Comparison of ENCODE assay signal across 22 cellular contexts in the genomic region with DNA sequence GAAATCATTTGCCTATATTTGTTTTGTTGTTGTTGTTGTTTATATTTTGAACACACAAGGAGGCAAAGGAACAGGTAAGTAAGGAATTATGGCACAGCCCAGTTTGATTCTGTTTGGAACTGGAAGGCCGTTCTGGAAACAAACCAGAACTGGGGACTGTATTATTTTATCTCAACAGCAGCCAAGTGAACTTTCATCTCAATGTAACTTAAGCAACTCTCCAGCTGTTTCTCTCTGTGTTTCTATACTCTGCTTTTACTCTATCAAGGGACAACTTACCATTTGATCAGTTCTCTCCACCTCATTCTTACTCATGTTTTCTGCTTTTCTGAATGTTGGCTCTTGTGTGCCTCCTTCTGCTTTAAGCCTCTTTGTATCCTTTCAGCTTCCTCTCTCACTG. TPM values are rescaled to one million over a fixed set of nuclear protein-coding genes. Genes with fewer than 3 reads are reported as not detected.
"Had no signal": no experiment of that assay in that cellular context is flagged by ENCODE, and none has a peak within 500 bp of the region (broad histone marks: within the 10 kb centered on the region; RNA-seq: fewer than 3 reads in every experiment).

No MANE protein-coding gene starts in this region.

- H3K4me3 Mint-ChIP-seq: effector memory CD8-positive, alpha-beta T cell; nephron progenitor cell had no signal

- H3K27ac Mint-ChIP-seq: effector memory CD8-positive, alpha-beta T cell; nephron progenitor cell had no signal

- ATAC-seq: effector memory CD8-positive, alpha-beta T cell; gastroesophageal sphincter; psoas muscle; sciatic nerve had no signal

- DNase-seq: effector memory CD8-positive, alpha-beta T cell; esophagus squamous epithelium; foreskin fibroblast; glutamatergic neuron; islet precursor cell; left ventricle myocardium inferior; mesendoderm; naive B cell; nephron progenitor cell; psoas muscle; retina; stimulated activated CD4-positive, alpha-beta T cell treated with anti-CD3 and anti-CD28 coated beads, Interleukin-2, amount 100 ng/mL, for 24 hours; stimulated activated CD4-positive, alpha-beta T cell treated with anti-CD3 and anti-CD28 coated beads, Interleukin-4, amount 100 ng/mL, for 4 hours; stimulated activated naive CD4-positive, alpha-beta T cell; stomach; substantia nigra; transverse colon; uterus had no signal

- H3K4me1 Mint-ChIP-seq: naive B cell, nephron progenitor cell had no signal

- H3K27me3 Mint-ChIP-seq: effector memory CD8-positive, alpha-beta T cell; naive B cell had no signal

- H3K36me3 ChIP-seq: thoracic aorta, uterus had no signal

- H3K27ac ChIP-seq: esophagus squamous epithelium, gastroesophageal sphincter, left ventricle myocardium inferior, psoas muscle, stomach, thoracic aorta, transverse colon, uterus had no signal

- H3K4me1 ChIP-seq: esophagus squamous epithelium, gastroesophageal sphincter, left ventricle myocardium inferior, psoas muscle, stomach, transverse colon, uterus had no signal

- H3K27me3 ChIP-seq: esophagus squamous epithelium, gastroesophageal sphincter, stomach, transverse colon, uterus had no signal

- H3K4me3 ChIP-seq: esophagus squamous epithelium, gastroesophageal sphincter, left ventricle myocardium inferior, psoas muscle, stomach, thoracic aorta, transverse colon, uterus had no signal

- H3K9me3 ChIP-seq: esophagus squamous epithelium, psoas muscle, thoracic aorta, transverse colon, uterus had no signal

RNA-seq across cellular contexts. Expression of a gene that starts 16.0 kb away (rescaled TPM):
- total RNA-seq: epithelial cell of proximal tubule had no signal
